ENCODE assay signal across 8 cellular contexts in the genomic region with DNA sequence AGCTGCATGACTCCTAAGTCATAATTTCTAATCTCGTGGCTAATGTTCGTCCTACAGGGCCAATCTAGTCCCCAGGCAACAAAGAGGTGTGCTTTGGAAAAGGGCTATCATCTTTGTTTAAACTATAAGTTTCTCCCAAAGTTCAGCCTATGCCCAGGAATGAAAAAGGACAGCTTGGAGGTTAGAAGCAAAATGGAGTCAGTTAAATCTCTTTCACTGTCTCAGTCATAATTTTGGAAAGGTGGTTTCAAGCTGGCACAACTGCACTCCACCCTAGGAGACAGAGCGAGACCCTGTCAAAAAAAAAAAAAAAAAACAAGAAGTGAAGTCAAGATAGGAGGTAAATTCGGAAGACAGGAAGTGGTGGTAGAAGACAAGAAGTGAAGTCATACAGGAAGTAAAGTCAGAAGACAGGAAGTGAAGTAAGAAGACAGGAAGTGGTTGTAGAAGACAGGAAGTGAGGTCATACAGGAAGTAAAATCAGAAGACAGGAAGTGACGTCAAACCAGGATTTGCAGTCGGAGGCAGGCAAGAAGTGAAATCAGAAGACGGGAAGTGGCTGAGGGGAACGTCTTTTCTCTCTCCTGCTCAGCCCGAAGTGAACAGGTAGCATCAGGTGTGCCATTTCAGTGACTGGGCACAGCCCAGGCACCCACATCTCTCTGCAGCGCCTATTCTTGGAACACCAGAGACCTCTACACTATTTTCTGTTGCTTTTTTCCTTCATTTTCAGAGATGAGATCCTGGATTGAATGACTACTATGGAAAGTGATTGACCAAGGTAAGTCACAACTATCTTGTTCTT. TPM values are rescaled to one million over a fixed set of nuclear protein-coding genes. Genes with fewer than 3 reads are reported as not detected.
DNase-seq lines count a peak whose midpoint lies in the region; ATAC-seq lines count a peak whose summit lies in the region.

No MANE protein-coding gene starts in this region.

- peak overlapping the region; percentile 86 for H3K4me3 Mint-ChIP-seq in activated CD4-positive, alpha-beta T cell treated with anti-CD3 and anti-CD28 coated beads, Interleukin-2, amount 10 ng/mL, durations not matched to agents 24 days and 14 days
- H3K4me3 Mint-ChIP-seq in naive thymus-derived CD4-positive, alpha-beta T cell, result peak overlapping the region; percentile 75 to 92 (median 84)
- peak overlapping the region; percentile 60 to 81 for H3K4me3 Mint-ChIP-seq in stimulated activated naive CD8-positive, alpha-beta T cell treated with anti-CD3 and anti-CD28 coated beads, Interleukin-15, amount 100 ng/mL, for 72 hours

- peaks cover 38% of the 10 kb centered on the region for H3K36me3 Mint-ChIP-seq in activated CD4-positive, alpha-beta T cell treated with anti-CD3 and anti-CD28 coated beads, Interleukin-2, amount 10 ng/mL, durations not matched to agents 24 days and 14 days (ENCODE audit: low read depth)
- peaks cover 31 to 60% (median 46%) of the 10 kb centered on the region in 5 donors for H3K36me3 Mint-ChIP-seq in naive thymus-derived CD4-positive, alpha-beta T cell

- H3K27ac ChIP-seq in ectodermal cell (ENCODE audit: insufficient read depth, low read depth, low read length, poor library complexity, severe bottlenecking), result peak overlapping the region; percentile 50
- H3K27ac ChIP-seq in naive thymus-derived CD4-positive, alpha-beta T cell (ENCODE audit: low read depth, low read length), result peak overlapping the region; percentile 75

- DNase-seq in COR-L47 (lab: John Stamatoyannopoulos, UW), result peak; percentile 23
- DNase-seq in HCEC 1CT, result peak; percentile 39
- peak; percentile 43 to 86 for DNase-seq in NCI-H446 (lab: John Stamatoyannopoulos, UW)
- DNase-seq in activated CD4-positive, alpha-beta T cell treated with anti-CD3 and anti-CD28 coated beads, Interleukin-2, amount 10 ng/mL, durations not matched to agents 24 days and 14 days, result peak; percentile 88
- DNase-seq in naive thymus-derived CD4-positive, alpha-beta T cell, result peak; percentile 26 to 92 (median 88)
- DNase-seq in stimulated activated naive CD8-positive, alpha-beta T cell treated with anti-CD3 and anti-CD28 coated beads, Interleukin-15, amount 100 ng/mL, for 72 hours, result peak; percentile 57 to 73

- POLR2A ChIA-PET in naive thymus-derived CD4-positive, alpha-beta T cell (lab: Charles Lee), result interaction anchor here (0.7 to 1.1 kb wide), 2 partner anchors 57 to 111 kb away, joined by 3 read pairs; a partner anchor contains a TSS

- CTCF ChIA-PET in naive thymus-derived CD4-positive, alpha-beta T cell (lab: Charles Lee), result no interaction called here

- H3K9me3 Mint-ChIP-seq in activated CD4-positive, alpha-beta T cell treated with anti-CD3 and anti-CD28 coated beads, Interleukin-2, amount 10 ng/mL, durations not matched to agents 24 days and 14 days, result peaks cover 37% of the 10 kb centered on the region
- H3K9me3 Mint-ChIP-seq in naive thymus-derived CD4-positive, alpha-beta T cell, result peaks cover 22 to 83% (median 58%) of the 10 kb centered on the region in 11 donors
- peaks cover 45 to 59% of the 10 kb centered on the region in 2 donors for H3K9me3 Mint-ChIP-seq in stimulated activated naive CD8-positive, alpha-beta T cell treated with anti-CD3 and anti-CD28 coated beads, Interleukin-15, amount 100 ng/mL, for 72 hours

- peak overlapping the region; percentile 54 for H3K4me3 ChIP-seq in ectodermal cell (ENCODE audit: insufficient read depth, low read depth, low read length)
- peak overlapping the region; percentile 51 for H3K4me3 ChIP-seq in naive thymus-derived CD4-positive, alpha-beta T cell (ENCODE audit: low read length)

- intact Hi-C loops in activated CD4-positive, alpha-beta T cell treated with anti-CD3 and anti-CD28 coated beads, Interleukin-2, amount 10 ng/mL, durations not matched to agents 24 days and 14 days (cut with micrococcal nuclease), result no loop called here
- intact Hi-C loops in naive thymus-derived CD4-positive, alpha-beta T cell (cut with micrococcal nuclease), result loop anchor here (1.0 to 5.0 kb wide), 6 partner anchors 57 to 471 kb away; a partner anchor contains a TSS

- H3K4me1 Mint-ChIP-seq in activated CD4-positive, alpha-beta T cell treated with anti-CD3 and anti-CD28 coated beads, Interleukin-2, amount 10 ng/mL, durations not matched to agents 24 days and 14 days, result peaks cover 26% of the 10 kb centered on the region
- peaks cover 26 to 47% (median 40%) of the 10 kb centered on the region in 7 donors for H3K4me1 Mint-ChIP-seq in naive thymus-derived CD4-positive, alpha-beta T cell
- H3K4me1 Mint-ChIP-seq in stimulated activated naive CD8-positive, alpha-beta T cell treated with anti-CD3 and anti-CD28 coated beads, Interleukin-15, amount 100 ng/mL, for 72 hours, result peaks cover 22% of the 10 kb centered on the region

- peak; percentile 92 for ATAC-seq in naive thymus-derived CD4-positive, alpha-beta T cell
- ATAC-seq in stimulated activated naive CD8-positive, alpha-beta T cell treated with anti-CD3 and anti-CD28 coated beads, Interleukin-15, amount 100 ng/mL, for 72 hours, result peak; percentile 98
- no peak for ATAC-seq in GM21423 (IDR thresholded peaks at IDR 0.05; ENCODE audit: unreplicated experiment)

- WGBS in ectodermal cell, 2 experiments, result 37 to 43% methylated on average over 10 of the region's 10 CpGs

- H3K4me1 ChIP-seq in ectodermal cell (ENCODE audit: control insufficient read depth, insufficient read depth, low read length), result no peaks in the 10 kb centered on the region
- H3K4me1 ChIP-seq in naive thymus-derived CD4-positive, alpha-beta T cell (ENCODE audit: control insufficient read depth in 2 of 2, insufficient read depth in 2 of 2, low read length in 2 of 2), result peaks cover 0 to 8% of the 10 kb centered on the region in 2 donors

- no peaks in the 10 kb centered on the region for H3K9me3 ChIP-seq in ectodermal cell (ENCODE audit: control insufficient read depth, low read length)
- peaks cover 0 to 19% (median 4%) of the 10 kb centered on the region in 3 experiments for H3K9me3 ChIP-seq in naive thymus-derived CD4-positive, alpha-beta T cell (ENCODE audit: control insufficient read depth in 2 of 3, low read length in 3 of 3)

- H3K27ac Mint-ChIP-seq in activated CD4-positive, alpha-beta T cell treated with anti-CD3 and anti-CD28 coated beads, Interleukin-2, amount 10 ng/mL, durations not matched to agents 24 days and 14 days, result peak overlapping the region; percentile 82
- H3K27ac Mint-ChIP-seq in naive thymus-derived CD4-positive, alpha-beta T cell, result peak overlapping the region; percentile 86 to 98 (median 92)
- peak overlapping the region; percentile 9 to 72 for H3K27ac Mint-ChIP-seq in stimulated activated naive CD8-positive, alpha-beta T cell treated with anti-CD3 and anti-CD28 coated beads, Interleukin-15, amount 100 ng/mL, for 72 hours

- peaks cover 13% of the 10 kb centered on the region for H3K36me3 ChIP-seq in ectodermal cell (ENCODE audit: control insufficient read depth, insufficient read depth, low read length)
- H3K36me3 ChIP-seq in naive thymus-derived CD4-positive, alpha-beta T cell (ENCODE audit: control insufficient read depth in 2 of 3, insufficient read depth in 3 of 3, low read length in 3 of 3), result no peaks in the 10 kb centered on the region

- H3K27me3 Mint-ChIP-seq in activated CD4-positive, alpha-beta T cell treated with anti-CD3 and anti-CD28 coated beads, Interleukin-2, amount 10 ng/mL, durations not matched to agents 24 days and 14 days, result peaks cover 2% of the 10 kb centered on the region
- H3K27me3 Mint-ChIP-seq in naive thymus-derived CD4-positive, alpha-beta T cell, result peaks cover 3 to 41% (median 35%) of the 10 kb centered on the region in 5 donors
- peaks cover 25% of the 10 kb centered on the region for H3K27me3 Mint-ChIP-seq in stimulated activated naive CD8-positive, alpha-beta T cell treated with anti-CD3 and anti-CD28 coated beads, Interleukin-15, amount 100 ng/mL, for 72 hours

- H3K27me3 ChIP-seq in ectodermal cell (ENCODE audit: control insufficient read depth, insufficient read depth, low read length, poor library complexity, severe bottlenecking), result no peaks in the 10 kb centered on the region
- peaks cover 0 to 3% of the 10 kb centered on the region in 2 donors for H3K27me3 ChIP-seq in naive thymus-derived CD4-positive, alpha-beta T cell (ENCODE audit: control insufficient read depth in 2 of 2, insufficient read depth in 2 of 2, low read length in 2 of 2)

RNA-seq across cellular contexts. Expression of a gene that starts 32.2 kb away (rescaled TPM):
- 0.17 and 0.42 TPM in 2 replicates for total RNA-seq in activated CD4-positive, alpha-beta T cell treated with anti-CD3 and anti-CD28 coated beads, Interleukin-2, amount 10 ng/mL, durations not matched to agents 24 days and 14 days
- polyA plus RNA-seq in ectodermal cell (2013, experiment 1 of 4), result not detected
- polyA plus RNA-seq in ectodermal cell (2013, experiment 2 of 4), result 0.09 TPM
- polyA plus RNA-seq in ectodermal cell (2013, experiment 3 of 4), result not detected
- 0.41 TPM for polyA plus RNA-seq in ectodermal cell (2013, experiment 4 of 4)
- 1 to 10 TPM in 1 of 5 experiments, under 1 TPM in 4; 0.27 to 1.2 (median 0.51) TPM for total RNA-seq in naive thymus-derived CD4-positive, alpha-beta T cell
- under 1 TPM; 0.14 to 0.33 TPM for polyA plus RNA-seq in naive thymus-derived CD4-positive, alpha-beta T cell

RNA-seq across cellular contexts. Expression of a gene that starts 39.7 kb away (rescaled TPM):
- total RNA-seq in activated CD4-positive, alpha-beta T cell treated with anti-CD3 and anti-CD28 coated beads, Interleukin-2, amount 10 ng/mL, durations not matched to agents 24 days and 14 days, result 14.2 and 17.9 TPM in 2 replicates
- polyA plus RNA-seq in ectodermal cell (2013, experiment 1 of 4), result 109 TPM
- 119 TPM for polyA plus RNA-seq in ectodermal cell (2013, experiment 2 of 4)
- 68.5 TPM for polyA plus RNA-seq in ectodermal cell (2013, experiment 3 of 4)
- polyA plus RNA-seq in ectodermal cell (2013, experiment 4 of 4), result 73.4 TPM
- 10 to 100 TPM in 1 of 5 experiments, 1 to 10 TPM in 4; 3.7 to 18.6 (median 6.4) TPM for total RNA-seq in naive thymus-derived CD4-positive, alpha-beta T cell
- polyA plus RNA-seq in naive thymus-derived CD4-positive, alpha-beta T cell, result 1 to 10 TPM; 2.2 to 5.5 TPM

RNA-seq across cellular contexts. Expression of a gene that starts 57.1 kb away (rescaled TPM):
- total RNA-seq in activated CD4-positive, alpha-beta T cell treated with anti-CD3 and anti-CD28 coated beads, Interleukin-2, amount 10 ng/mL, durations not matched to agents 24 days and 14 days, result 21.7 and 23.2 TPM in 2 replicates
- polyA plus RNA-seq in ectodermal cell (2013, experiment 1 of 4), result 9.8 TPM
- 8.7 TPM for polyA plus RNA-seq in ectodermal cell (2013, experiment 2 of 4)
- 6.6 TPM for polyA plus RNA-seq in ectodermal cell (2013, experiment 3 of 4)
- 7.1 TPM for polyA plus RNA-seq in ectodermal cell (2013, experiment 4 of 4)
- total RNA-seq in naive thymus-derived CD4-positive, alpha-beta T cell, result 10 to 100 TPM; 14.5 to 24.8 (median 19.0) TPM
- 10 to 100 TPM in 1 of 2 donors, 1 to 10 TPM in 1; 9.4 to 24.8 TPM for polyA plus RNA-seq in naive thymus-derived CD4-positive, alpha-beta T cell

RNA-seq across cellular contexts. Expression of a gene that starts 58.6 kb away (rescaled TPM):
- total RNA-seq in activated CD4-positive, alpha-beta T cell treated with anti-CD3 and anti-CD28 coated beads, Interleukin-2, amount 10 ng/mL, durations not matched to agents 24 days and 14 days, result not detected in 2 replicates
- not detected for polyA plus RNA-seq in ectodermal cell (2013, experiment 1 of 4)
- 0.20 TPM for polyA plus RNA-seq in ectodermal cell (2013, experiment 2 of 4)
- polyA plus RNA-seq in ectodermal cell (2013, experiment 3 of 4), result not detected
- polyA plus RNA-seq in ectodermal cell (2013, experiment 4 of 4), result not detected
- not detected for total RNA-seq in naive thymus-derived CD4-positive, alpha-beta T cell
- polyA plus RNA-seq in naive thymus-derived CD4-positive, alpha-beta T cell, result not detected

Comparison
In these comparisons a context has a peak if more than half of its experiments do, and no peak if none do; other contexts are left out.
1. DNase-seq: peak in every context shown above with its lines; median percentile 88 in activated CD4-positive, alpha-beta T cell treated with anti-CD3 and anti-CD28 coated beads, Interleukin-2, amount 10 ng/mL, durations not matched to agents 24 days and 14 days; 88 in naive thymus-derived CD4-positive, alpha-beta T cell; 65 in stimulated activated naive CD8-positive, alpha-beta T cell treated with anti-CD3 and anti-CD28 coated beads, Interleukin-15, amount 100 ng/mL, for 72 hours; 64 in NCI-H446; 39 in HCEC 1CT; 23 in COR-L47.
2. H3K27ac Mint-ChIP-seq: peak in every context shown above with its lines; median percentile 92 in naive thymus-derived CD4-positive, alpha-beta T cell; 82 in activated CD4-positive, alpha-beta T cell treated with anti-CD3 and anti-CD28 coated beads, Interleukin-2, amount 10 ng/mL, durations not matched to agents 24 days and 14 days; 40 in stimulated activated naive CD8-positive, alpha-beta T cell treated with anti-CD3 and anti-CD28 coated beads, Interleukin-15, amount 100 ng/mL, for 72 hours.